Comparison of ENCODE assay signal across 8 cellular contexts in genomic region chr11:12841946-12842630, GRCh38.
DNase-seq lines count a peak whose midpoint lies in the region; ATAC-seq, FAIRE-seq and TF ChIP-seq lines count a peak whose summit lies in the region.

No MANE protein-coding gene starts in this region.

- intact Hi-C loops in A673 (cut with micrococcal nuclease; ENCODE audit: unreplicated experiment), result no loop called here

- no peaks in the 10 kb centered on the region for H3K36me3 ChIP-seq in A673 (ENCODE audit: insufficient read depth, low read length, poor library complexity, severe bottlenecking)
- no peaks in the 10 kb centered on the region for H3K36me3 ChIP-seq in RWPE2 (ENCODE audit: low read depth)

- no TSS peak for BruUV-seq in A673 (replicated peaks; lab: Mats Ljungman, UMichigan)

- H3K4me3 ChIP-seq in A673 (ENCODE audit: low read depth, low read length, poor library complexity, severe bottlenecking) (peak overlapping the region; percentile 18), RWPE2 (ENCODE audit: severe bottlenecking) (no peak overlapping the region), foreskin fibroblast (ENCODE audit: low read depth in 1 of 2, low read length in 2 of 2) (no peak overlapping the region)

- no peak for TF ChIP-seq POLR2A in H54 (IDR thresholded peaks at IDR 0.05; ENCODE audit: low read depth, low read length)

- TF ChIP-seq CTCF in A673 (conservative IDR thresholded peaks at IDR 0.05; ENCODE audit: low read depth, low read length) (no peak), RWPE2 (IDR thresholded peaks at IDR 0.05; ENCODE audit: poor library complexity, severe bottlenecking) (no peak), foreskin fibroblast (IDR thresholded peaks at IDR 0.05; ENCODE audit: low read depth, low read length) (no peak)

- no peaks in the 10 kb centered on the region for H3K27me3 ChIP-seq in A673 (replicated peaks; ENCODE audit: insufficient read depth, low read depth, low read length, poor library complexity)
- no peaks in the 10 kb centered on the region for H3K27me3 ChIP-seq in RWPE2 (ENCODE audit: insufficient read depth, poor library complexity, severe bottlenecking)

- ATAC-seq in RWPE2 (ENCODE audit: low read depth) (peak; percentile 65), GM18909 (IDR thresholded peaks at IDR 0.05; ENCODE audit: poor library complexity, unreplicated experiment) (no peak)

- H3K9me3 ChIP-seq in A673 (ENCODE audit: low read depth, low read length, poor library complexity, severe bottlenecking), result no peaks in the 10 kb centered on the region
- no peaks in the 10 kb centered on the region for H3K9me3 ChIP-seq in RWPE2 (ENCODE audit: severe bottlenecking)

- CTCF ChIA-PET in A673 (lab: Charles Lee), result interaction anchor here (0.5 kb wide), 1 partner anchor 195 kb away, joined by 7 read pairs; no protein-coding TSS in a partner anchor

- DNase-seq in A673 (ENCODE audit: low spot score), result peak; percentile 77
- DNase-seq in H54 (ENCODE audit: insufficient read length, low spot score), result peak; percentile 19
- no peak for DNase-seq in RWPE2 (ENCODE audit: low spot score)
- peak; percentile 52 to 73 for DNase-seq in foreskin fibroblast
- peak; percentile 59 for DNase-seq in stromal cell of bone marrow (ENCODE audit: low read depth)
- DNase-seq in NCI-H1048 (lab: John Stamatoyannopoulos, UW), result no peak
- DNase-seq in D341Med (ENCODE audit: low spot score), result no peak

- POLR2A ChIA-PET in A673 (lab: Charles Lee; ENCODE audit: low non-redundant PET), result interaction anchor here (1.5 kb wide), 1 partner anchor 14 kb away, joined by 3 read pairs; no protein-coding TSS in a partner anchor

- H3K4me1 ChIP-seq in A673 (ENCODE audit: insufficient read depth, low read length, poor library complexity, severe bottlenecking), result peaks cover 80% of the 10 kb centered on the region
- H3K4me1 ChIP-seq in RWPE2 (ENCODE audit: insufficient read depth, poor library complexity, severe bottlenecking), result peaks cover 52% of the 10 kb centered on the region

- no peak for FAIRE-seq in H54 (lab: Jason Lieb, UNC)

- H3K27ac ChIP-seq in A673 (ENCODE audit: low read depth, low read length, poor library complexity, severe bottlenecking) (peak overlapping the region; percentile 57), RWPE2 (ENCODE audit: poor library complexity, severe bottlenecking) (peak overlapping the region; percentile 82)

Comparison
In these comparisons a context has a peak if more than half of its experiments do, and no peak if none do; other contexts are left out.
1. DNase-seq: peak in A673 (single experiment), H54 (single experiment), foreskin fibroblast (2 of 2) and stromal cell of bone marrow (single experiment); none in RWPE2 (single experiment), NCI-H1048 (single experiment) and D341Med (single experiment).